In genomic region chr6:140041571-140042332, GRCh38 we compare ENCODE assay signal across 16 cellular contexts.
A peak's percentile ranks its signal among the peaks of the same experiment; 100 is the strongest.
DNase-seq lines count a peak whose midpoint lies in the region; ATAC-seq and TF ChIP-seq lines count a peak whose summit lies in the region.
"Had no signal": no experiment of that assay in that cellular context is flagged by ENCODE, and none has a peak within 500 bp of the region (broad histone marks: within the 10 kb centered on the region; RNA-seq: fewer than 3 reads in every experiment).

No MANE protein-coding gene starts in this region.

- peak overlapping the region; percentile 35 for H3K27ac Mint-ChIP-seq in MCF 10A (ENCODE audit: low read depth, unreplicated experiment)
- H3K27ac Mint-ChIP-seq: CD4-positive, alpha-beta memory T cell; T-cell had no signal

- H3K36me3 Mint-ChIP-seq in MCF 10A (ENCODE audit: insufficient read depth, unreplicated experiment): no peaks in the 10 kb centered on the region
- H3K36me3 Mint-ChIP-seq in activated T-cell treated with anti-CD3 and anti-CD28 coated beads, Interleukin-2, amount 50 U/mL, for 4 hours (ENCODE audit: insufficient read depth): no peaks in the 10 kb centered on the region
- H3K36me3 Mint-ChIP-seq: CD4-positive, alpha-beta memory T cell; T-cell had no signal

- no peak overlapping the region for H3K4me3 Mint-ChIP-seq in MCF 10A (ENCODE audit: unreplicated experiment)
- H3K4me3 Mint-ChIP-seq in activated T-cell treated with anti-CD3 and anti-CD28 coated beads, Interleukin-2, amount 50 U/mL, for 4 hours: no peak overlapping the region
- H3K4me3 Mint-ChIP-seq: CD4-positive, alpha-beta memory T cell; T-cell had no signal

- H3K9me3 Mint-ChIP-seq in MCF 10A (ENCODE audit: unreplicated experiment): no peaks in the 10 kb centered on the region
- H3K9me3 Mint-ChIP-seq in activated T-cell treated with anti-CD3 and anti-CD28 coated beads, Interleukin-2, amount 50 U/mL, for 4 hours: peaks cover 1% of the 10 kb centered on the region

- H3K4me3 ChIP-seq in breast epithelium (no peak overlapping the region), fibroblast of the aortic adventitia (ENCODE audit: low read depth, low read length) (no peak overlapping the region)
- H3K4me3 ChIP-seq: HAP-1, K562 had no signal

- H3K27me3 Mint-ChIP-seq in MCF 10A (ENCODE audit: insufficient read depth, unreplicated experiment): no peaks in the 10 kb centered on the region
- peaks cover 5% of the 10 kb centered on the region for H3K27me3 Mint-ChIP-seq in activated T-cell treated with anti-CD3 and anti-CD28 coated beads, Interleukin-2, amount 50 U/mL, for 4 hours (ENCODE audit: low read depth)

- TF ChIP-seq POLR2A in breast epithelium (IDR thresholded peaks at IDR 0.05): no peak

- no peak for ATAC-seq in HG03196 (IDR thresholded peaks at IDR 0.05; ENCODE audit: unreplicated experiment)
- ATAC-seq in activated T-cell treated with anti-CD3 and anti-CD28 coated beads, Interleukin-2, amount 50 U/mL, for 4 hours: no peak
- ATAC-seq: K562, T-cell had no signal

- H3K27ac ChIP-seq in breast epithelium: no peak overlapping the region
- H3K27ac ChIP-seq: HL-60 had no signal

- H3K4me1 ChIP-seq in breast epithelium: no peaks in the 10 kb centered on the region
- H3K4me1 ChIP-seq: HAP-1 had no signal

- POLR2A ChIA-PET in MCF 10A (lab: Yijun Ruan, JAX): interaction anchor here (0.7 to 5.9 kb wide), 4 partner anchors 13 to 667 kb away, joined by 3 to 43 read pairs (median 10); partner anchors contain the start of gene CITED2

- H3K36me3 ChIP-seq in breast epithelium: no peaks in the 10 kb centered on the region
- H3K36me3 ChIP-seq: BE2C, HAP-1 had no signal

- no peaks in the 10 kb centered on the region for H3K27me3 ChIP-seq in breast epithelium
- H3K27me3 ChIP-seq: BE2C had no signal

- no peaks in the 10 kb centered on the region for H3K9me3 ChIP-seq in breast epithelium
- H3K9me3 ChIP-seq: BE2C, HAP-1 had no signal

- CTCF ChIA-PET in MCF 10A (lab: Yijun Ruan, JAX): interaction anchor here (1.7 kb wide), 1 partner anchor 667 kb away, joined by 7 read pairs; the partner anchor contains the start of gene CITED2

- TF ChIP-seq CTCF in MCF 10A (IDR thresholded peaks at IDR 0.05; ENCODE audit: unreplicated experiment): no peak
- no peak for TF ChIP-seq CTCF in breast epithelium (IDR thresholded peaks at IDR 0.05)
- TF ChIP-seq CTCF in fibroblast of the aortic adventitia (IDR thresholded peaks at IDR 0.05; ENCODE audit: insufficient read depth, low read length): no peak

- peaks cover 43% of the 10 kb centered on the region for H3K4me1 Mint-ChIP-seq in MCF 10A (ENCODE audit: insufficient read depth, unreplicated experiment)
- no peaks in the 10 kb centered on the region for H3K4me1 Mint-ChIP-seq in activated T-cell treated with anti-CD3 and anti-CD28 coated beads, Interleukin-2, amount 50 U/mL, for 4 hours (ENCODE audit: low read depth)
- H3K4me1 Mint-ChIP-seq: CD4-positive, alpha-beta memory T cell; T-cell had no signal

- no TSS peak for BruUV-seq in MCF 10A (replicated peaks; lab: Mats Ljungman, UMichigan)

- intact Hi-C loops in MCF 10A (cut with micrococcal nuclease): loop anchor here (2.0 to 10.0 kb wide), 6 partner anchors 59 to 881 kb away; partner anchors contain the start of gene CITED2
- intact Hi-C loops in breast epithelium (cut with DNase I; ENCODE audit: low total_unique reads): no loop called here

- DNase-seq in MCF 10A (ENCODE audit: unreplicated experiment): no peak
- DNase-seq in breast epithelium (ENCODE audit: low spot score in 2 of 2): no peak
- peak; percentile 46 for DNase-seq in NCI-H69 (lab: John Stamatoyannopoulos, UW)
- DNase-seq in fibroblast of the aortic adventitia (ENCODE audit: low read depth): peak; percentile 42
- DNase-seq in EL: no peak
- no peak for DNase-seq in activated T-cell treated with anti-CD3 and anti-CD28 coated beads, Interleukin-2, amount 50 U/mL, for 4 hours
- DNase-seq: BE2C; CD4-positive, alpha-beta memory T cell; NCI-H187; NCI-H510A; OCI-M1; T-cell had no signal

Comparison
In these comparisons a context has a peak if more than half of its experiments do, and no peak if none do; other contexts are left out.
1. DNase-seq: peak in NCI-H69 (single experiment) and fibroblast of the aortic adventitia (single experiment); none in MCF 10A (single experiment), breast epithelium (0 of 2), EL (single experiment) and activated T-cell treated with anti-CD3 and anti-CD28 coated beads, Interleukin-2, amount 50 U/mL, for 4 hours (single experiment).